ENCODE assay signal across 1 cellular context in genomic region chr17:75034236-75034908, GRCh38.
TF ChIP-seq lines count a peak whose summit lies in the region.

No MANE protein-coding gene starts in this region.

TF ChIP-seq in HepG2, 621 proteins besides CTCF, POLR2A, EP300 and RAD21 (continued from another document and continues in another):
- TF ChIP-seq TFAP4 (IDR thresholded peaks at IDR 0.05; ENCODE audit: borderline replicate concordance, low read depth): no peak
- no peak; the same call in 1 of the 2 replicates for TF ChIP-seq STAG1 (CRISPR knock-in tag; IDR thresholded peaks at IDR 0.05)
- peak; percentile 62 for TF ChIP-seq ZNF101 (CRISPR knock-in tag; IDR thresholded peaks at IDR 0.05; ENCODE audit: borderline replicate concordance, low read depth)
- no peak for TF ChIP-seq ZNF496 (CRISPR knock-in tag; IDR thresholded peaks at IDR 0.05; ENCODE audit: insufficient replicate concordance)
- TF ChIP-seq ARNT2 (CRISPR knock-in tag; IDR thresholded peaks at IDR 0.05; ENCODE audit: low read depth): peak; percentile 60; the same call in 1 of the 2 replicates
- TF ChIP-seq GMEB1 (CRISPR knock-in tag; IDR thresholded peaks at IDR 0.05; ENCODE audit: borderline replicate concordance): no peak
- peak; percentile 63; the same call in 1 of the 2 replicates for TF ChIP-seq REXO4 (CRISPR knock-in tag; IDR thresholded peaks at IDR 0.05; ENCODE audit: borderline replicate concordance)
- no peak for TF ChIP-seq MTA3 (CRISPR knock-in tag; IDR thresholded peaks at IDR 0.05)
- no peak for TF ChIP-seq ISL2 (CRISPR knock-in tag; IDR thresholded peaks at IDR 0.05)
- TF ChIP-seq SIX1 (CRISPR knock-in tag; IDR thresholded peaks at IDR 0.05; ENCODE audit: borderline replicate concordance): peak; percentile 52; the same call in 1 of the 2 replicates
- TF ChIP-seq ZNF749 (CRISPR knock-in tag; IDR thresholded peaks at IDR 0.05; ENCODE audit: borderline replicate concordance): 0 out of 2 replicates have a peak, but pooled peaks have one; percentile 1
- TF ChIP-seq MNT (IDR thresholded peaks at IDR 0.05): peak; percentile 66
- peak; percentile 87 for TF ChIP-seq ZNF563 (CRISPR knock-in tag; IDR thresholded peaks at IDR 0.05)
- no peak for TF ChIP-seq KLF13 (CRISPR knock-in tag; IDR thresholded peaks at IDR 0.05)
- TF ChIP-seq ZNF841 (CRISPR knock-in tag; IDR thresholded peaks at IDR 0.05; ENCODE audit: borderline replicate concordance): no peak
- no peak for TF ChIP-seq HNF1A (IDR thresholded peaks at IDR 0.05; ENCODE audit: low read depth)
- TF ChIP-seq HNF1A (CRISPR knock-in tag; IDR thresholded peaks at IDR 0.05; ENCODE audit: borderline replicate concordance): no peak; the same call in 1 of the 2 replicates
- peak; percentile 58; the same call in 1 of the 2 replicates for TF ChIP-seq PHF8 (CRISPR knock-in tag; IDR thresholded peaks at IDR 0.05)
- peak; percentile 86; the same call in 1 of the 2 replicates for TF ChIP-seq ZNF564 (CRISPR knock-in tag; IDR thresholded peaks at IDR 0.05)
- peak; percentile 95; the same call in 1 of the 2 replicates for TF ChIP-seq ZNF691 (CRISPR knock-in tag; IDR thresholded peaks at IDR 0.05; ENCODE audit: borderline replicate concordance, low read depth)
- TF ChIP-seq WIZ (CRISPR knock-in tag; IDR thresholded peaks at IDR 0.05): peak; percentile 93
- peak; percentile 27 for TF ChIP-seq RBM39 (IDR thresholded peaks at IDR 0.05; ENCODE audit: low read depth, low read length, poor library complexity, severe bottlenecking)
- TF ChIP-seq AKNA (CRISPR knock-in tag; IDR thresholded peaks at IDR 0.05; ENCODE audit: borderline replicate concordance): 0 out of 2 replicates have a peak, but pooled peaks have one; percentile 21
- TF ChIP-seq HDAC6 (IDR thresholded peaks at IDR 0.05; ENCODE audit: low read depth, low read length): no peak
- peak; percentile 94; the same call in 1 of the 2 replicates for TF ChIP-seq ZNF230 (CRISPR knock-in tag; IDR thresholded peaks at IDR 0.05)
- TF ChIP-seq HNRNPLL (IDR thresholded peaks at IDR 0.05; ENCODE audit: low read depth, low read length, poor library complexity, severe bottlenecking): peak; percentile 50
- TF ChIP-seq YEATS4 (CRISPR knock-in tag; IDR thresholded peaks at IDR 0.05; ENCODE audit: borderline replicate concordance): peak; percentile 88
- TF ChIP-seq BRCA1 (CRISPR knock-in tag; IDR thresholded peaks at IDR 0.05): peak; percentile 92
- TF ChIP-seq REST (IDR thresholded peaks at IDR 0.05; ENCODE audit: borderline replicate concordance in 1 of 2, low read depth in 1 of 2, low read length in 2 of 2): no peak
- TF ChIP-seq ZNF577 (CRISPR knock-in tag; IDR thresholded peaks at IDR 0.05; ENCODE audit: borderline replicate concordance, low read depth): no peak
- 0 out of 2 replicates have a peak, but pooled peaks have one; percentile 63 for TF ChIP-seq EEA1 (CRISPR knock-in tag; IDR thresholded peaks at IDR 0.05; ENCODE audit: borderline replicate concordance)
- TF ChIP-seq PHF21A (CRISPR knock-in tag; IDR thresholded peaks at IDR 0.05): peak; percentile 56; the same call in 1 of the 2 replicates
- no peak; the same call in 1 of the 2 replicates for TF ChIP-seq RCOR2 (CRISPR knock-in tag; IDR thresholded peaks at IDR 0.05)
- no peak for TF ChIP-seq ZBTB37 (CRISPR knock-in tag; IDR thresholded peaks at IDR 0.05)
- peak; percentile 80; the same call in 1 of the 2 replicates for TF ChIP-seq RELA (CRISPR knock-in tag; IDR thresholded peaks at IDR 0.05)
- TF ChIP-seq ZNF382 (CRISPR knock-in tag; IDR thresholded peaks at IDR 0.05; ENCODE audit: borderline replicate concordance): no peak
- TF ChIP-seq NAIF1 (CRISPR knock-in tag; IDR thresholded peaks at IDR 0.05; ENCODE audit: borderline replicate concordance): peak; percentile 92
- no peak for TF ChIP-seq GPBP1L1 (CRISPR knock-in tag; IDR thresholded peaks at IDR 0.05)
- 0 out of 2 replicates have a peak, but pooled peaks have one; percentile 53 for TF ChIP-seq HHEX (CRISPR knock-in tag; IDR thresholded peaks at IDR 0.05)
